ENCODE assay signal across 8 cellular contexts in genomic region chr16:18984425-18985005, GRCh38. TPM values are rescaled to one million over a fixed set of nuclear protein-coding genes. Genes with fewer than 3 reads are reported as not detected.
DNase-seq lines count a peak whose midpoint lies in the region; ATAC-seq and TF ChIP-seq lines count a peak whose summit lies in the region.

No MANE protein-coding gene starts in this region.

- no peaks in the 10 kb centered on the region; a peak in 1 of 5 replicates for H3K9me3 Mint-ChIP-seq in H9

- peaks cover 4 to 5% of the 10 kb centered on the region in 2 experiments; a peak in 3 of 4 replicates for H3K4me1 Mint-ChIP-seq in H9

- no peak overlapping the region for H3T11ph ChIP-seq in H9 (ENCODE audit: low read length)

- peaks cover 0 to 4% (median 0%) of the 10 kb centered on the region in 3 experiments; a peak in 2 of 7 replicates for H3K36me3 Mint-ChIP-seq in H9 (ENCODE audit: insufficient read depth in 1 of 3, low read depth in 3 of 3)

- no peaks in the 10 kb centered on the region for H3K36me3 ChIP-seq in adipocyte (ENCODE audit: control insufficient read depth, insufficient read depth, low read length, severe bottlenecking)

- H3K4me2 ChIP-seq in H9 (ENCODE audit: insufficient read depth, insufficient read length, low read length), result peak overlapping the region; percentile 65

- no peak overlapping the region for H2BK15ac ChIP-seq in H9 (ENCODE audit: low read depth, low read length)

- H2AK5ac ChIP-seq in H9 (ENCODE audit: insufficient read length, low read length), result no peak overlapping the region

- no peak overlapping the region for H3K18ac ChIP-seq in H9 (ENCODE audit: insufficient read length, low read depth, low read length)

- peak overlapping the region; percentile 72 to 86 for H3K4me3 Mint-ChIP-seq in H9

- DNase-seq in H9 (no peak), adipocyte (ENCODE audit: low read depth) (no peak), right cardiac atrium (no peak), retinal pigment epithelial cell (ENCODE audit: low read depth) (no peak), NCI-H748 (lab: John Stamatoyannopoulos, UW; ENCODE audit: unreplicated experiment) (no peak), posterior vena cava (ENCODE audit: low spot score) (no peak)
- no peak for DNase-seq in activated naive CD4-positive, alpha-beta T cell (lab: John Stamatoyannopoulos, UW)

- ATAC-seq in right cardiac atrium, result peak in 1 of 2 donors; percentile 47
- ATAC-seq in HG03342 (IDR thresholded peaks at IDR 0.05; ENCODE audit: unreplicated experiment), result no peak

- H3K4me1 ChIP-seq in H9 (ENCODE audit: insufficient read depth, low read length) (no peaks in the 10 kb centered on the region), adipocyte (ENCODE audit: control insufficient read depth, insufficient read depth, low read length) (peaks cover 4% of the 10 kb centered on the region), right cardiac atrium (ENCODE audit: control insufficient read depth, insufficient read depth, low read length) (peaks cover 2% of the 10 kb centered on the region)

- H3K56ac ChIP-seq in H9 (ENCODE audit: insufficient read length, low read depth, low read length), result no peak overlapping the region

- no peaks in the 10 kb centered on the region for H3K79me1 ChIP-seq in H9 (ENCODE audit: insufficient read depth, low read depth, low read length, poor library complexity, severe bottlenecking)

- H3K23ac ChIP-seq in H9 (ENCODE audit: insufficient read length, low read depth, low read length), result no peak overlapping the region

- H3K27ac ChIP-seq in H9 (ENCODE audit: insufficient read length, low read depth, low read length) (no peak overlapping the region), right cardiac atrium (ENCODE audit: low read length) (no peak overlapping the region)

- peak overlapping the region; percentile 60 for H3K9ac ChIP-seq in H9 (ENCODE audit: extremely low read depth, insufficient read length, low read length)
- H3K9ac ChIP-seq in adipocyte (ENCODE audit: low read length), result peak overlapping the region; percentile 68

- no peaks in the 10 kb centered on the region for H4K20me1 ChIP-seq in H9 (ENCODE audit: control insufficient read depth, insufficient read depth, insufficient read length)

- H4K91ac ChIP-seq in H9 (ENCODE audit: insufficient read length, low read depth, low read length), result no peak overlapping the region

- H3K4me3 ChIP-seq in adipocyte (ENCODE audit: low read length) (peak overlapping the region; percentile 83), right cardiac atrium (ENCODE audit: low read length) (peak overlapping the region; percentile 52), retinal pigment epithelial cell (ENCODE audit: low read length) (peak overlapping the region; percentile 66)

- no peak overlapping the region for H4K8ac ChIP-seq in H9 (replicated peaks; ENCODE audit: insufficient read length, low read depth, low read length)

- no peak overlapping the region for H2BK20ac ChIP-seq in H9 (ENCODE audit: low read depth, low read length, poor library complexity, severe bottlenecking)

- intact Hi-C loops in right cardiac atrium (cut with DNase I) (loop anchor here in 1 of 4 donors (5.0 kb wide), 1 partner anchor 83 kb away; the partner anchor contains the start of gene COQ7), posterior vena cava (cut with DNase I) (loop anchor here in 1 of 2 donors (10.0 kb wide), 1 partner anchor 390 kb away; no protein-coding TSS in a partner anchor)

- TF ChIP-seq CTCF in H9 (conservative IDR thresholded peaks at IDR 0.05), result no peak
- TF ChIP-seq CTCF in retinal pigment epithelial cell (conservative IDR thresholded peaks at IDR 0.05; ENCODE audit: low read depth, low read length), result no peak

- H3K9me3 ChIP-seq in H9 (ENCODE audit: control insufficient read depth, low read depth, low read length) (no peaks in the 10 kb centered on the region), adipocyte (ENCODE audit: control insufficient read depth, low read length) (no peaks in the 10 kb centered on the region), right cardiac atrium (ENCODE audit: control insufficient read depth, low read length) (no peaks in the 10 kb centered on the region)

- no peak overlapping the region for H3K4ac ChIP-seq in H9 (ENCODE audit: low read depth, low read length)

- peaks cover 5% of the 10 kb centered on the region for H3K23me2 ChIP-seq in H9 (ENCODE audit: insufficient read length, low read depth, low read length, poor library complexity, severe bottlenecking)

- H3K79me2 ChIP-seq in H9 (ENCODE audit: insufficient read depth, low read length), result no peaks in the 10 kb centered on the region

- no peak overlapping the region for H2BK120ac ChIP-seq in H9 (ENCODE audit: low read depth, low read length, poor library complexity, severe bottlenecking)

- H4K5ac ChIP-seq in H9 (ENCODE audit: insufficient read length, low read depth, low read length), result no peak overlapping the region

- H2BK5ac ChIP-seq in H9 (ENCODE audit: insufficient read length, low read length), result no peak overlapping the region

- H3K27ac Mint-ChIP-seq in H9, result no peak overlapping the region; a peak in 1 of 7 replicates

- H3K27me3 Mint-ChIP-seq in H9 (ENCODE audit: low read depth), result peaks cover 2% of the 10 kb centered on the region; the same call in 1 of the 2 replicates

- H3K27me3 ChIP-seq in H9 (ENCODE audit: insufficient read depth, low read length), result no peaks in the 10 kb centered on the region
- peaks cover 3% of the 10 kb centered on the region for H3K27me3 ChIP-seq in adipocyte (replicated peaks; ENCODE audit: control insufficient read depth, insufficient read depth, low read length)
- H3K27me3 ChIP-seq in right cardiac atrium (ENCODE audit: control insufficient read depth, insufficient read depth), result no peaks in the 10 kb centered on the region

- no CpG with 5 or more reads among the region's 11 CpGs for WGBS in H9 (ENCODE audit: extremely low coverage, insufficient read length, low lambda C conversion rate)
- 70% methylated on average over 11 of the region's 11 CpGs for WGBS in right cardiac atrium

- no peak overlapping the region for H2AFZ ChIP-seq in H9 (ENCODE audit: low read length)

- peak overlapping the region; percentile 95; the same call in 1 of the 2 replicates for H3K14ac ChIP-seq in H9 (ENCODE audit: insufficient read depth, low read length)

- no peak overlapping the region for H2BK12ac ChIP-seq in H9 (ENCODE audit: insufficient read length, low read depth, low read length)

RNA-seq across cellular contexts. Expression of gene TMC7, which starts 0.8 kb away (rescaled TPM):
- total RNA-seq in H9 (2021) (4.3 and 4.8 TPM in 2 replicates), right cardiac atrium (under 1 TPM; 0.44 to 0.59 (median 0.58) TPM), posterior vena cava (1 to 10 TPM; 1.2 to 1.6 TPM)
- polyA plus RNA-seq in right cardiac atrium, result 0.84 TPM

RNA-seq across cellular contexts. Expression of gene SMG1, which starts 58.3 kb away (rescaled TPM):
- 75.7 and 96.4 TPM in 2 replicates for total RNA-seq in H9 (2021)
- 10 to 100 TPM; 37.1 to 57.0 (median 43.2) TPM for total RNA-seq in right cardiac atrium
- 11.5 TPM for polyA plus RNA-seq in right cardiac atrium
- 10 to 100 TPM; 71.7 to 81.3 TPM for total RNA-seq in posterior vena cava
